18 cellular contexts compared by ENCODE assay signal in genomic region chr2:64124571-64124970, GRCh38.
"Had no signal": no experiment of that assay in that cellular context is flagged by ENCODE, and none has a peak within 500 bp of the region (broad histone marks: within the 10 kb centered on the region; RNA-seq: fewer than 3 reads in every experiment).

No MANE protein-coding gene starts in this region.

- H3K27me3 ChIP-seq: brain microvascular endothelial cell, gastrocnemius medialis, heart right ventricle, neural progenitor cell, pancreas, stomach had no signal

- H3K36me3 ChIP-seq: brain microvascular endothelial cell, gastrocnemius medialis, lower lobe of right lung, neural progenitor cell, pancreas, stomach, thoracic aorta had no signal

- DNase-seq: activated CD4-positive, alpha-beta T cell treated with anti-CD3 and anti-CD28 coated beads, Interleukin-2, amount 50 U/mL, for 1 hour; activated effector memory CD4-positive, alpha-beta T cell treated with Interleukin-2 at 50 U/mL for 16 hours; brain microvascular endothelial cell; effector CD8-positive, alpha-beta T cell; gastrocnemius medialis; heart right ventricle; left colon; lower lobe of right lung; naive B cell; pancreas; stomach; T-cell; T1000 had no signal

- ATAC-seq: activated CD4-positive, CD25-positive, alpha-beta regulatory T cell treated with anti-CD3 and anti-CD28 coated beads, Interleukin-2, amount 50 U/mL, for 24 hours; activated naive CD4-positive, alpha-beta T cell treated with anti-CD3 and anti-CD28 coated beads, Interleukin-2, amount 50 U/mL, for 72 hours; gastrocnemius medialis; heart right ventricle; lower lobe of right lung; pancreas; sciatic nerve; T-cell had no signal

- H3K9me3 ChIP-seq: gastrocnemius medialis, lower lobe of right lung, pancreas, stomach, thoracic aorta had no signal

- H3K4me2 ChIP-seq: neural progenitor cell had no signal

- H3K9ac ChIP-seq: neural progenitor cell had no signal

- H2AFZ ChIP-seq: neural progenitor cell had no signal

- H3K27ac ChIP-seq: brain microvascular endothelial cell, gastrocnemius medialis, heart right ventricle, lower lobe of right lung, neural progenitor cell, pancreas, stomach, thoracic aorta had no signal

- H3K4me3 ChIP-seq: gastrocnemius medialis, heart right ventricle, lower lobe of right lung, neural progenitor cell, pancreas, stomach, thoracic aorta had no signal
